In the genomic region with DNA sequence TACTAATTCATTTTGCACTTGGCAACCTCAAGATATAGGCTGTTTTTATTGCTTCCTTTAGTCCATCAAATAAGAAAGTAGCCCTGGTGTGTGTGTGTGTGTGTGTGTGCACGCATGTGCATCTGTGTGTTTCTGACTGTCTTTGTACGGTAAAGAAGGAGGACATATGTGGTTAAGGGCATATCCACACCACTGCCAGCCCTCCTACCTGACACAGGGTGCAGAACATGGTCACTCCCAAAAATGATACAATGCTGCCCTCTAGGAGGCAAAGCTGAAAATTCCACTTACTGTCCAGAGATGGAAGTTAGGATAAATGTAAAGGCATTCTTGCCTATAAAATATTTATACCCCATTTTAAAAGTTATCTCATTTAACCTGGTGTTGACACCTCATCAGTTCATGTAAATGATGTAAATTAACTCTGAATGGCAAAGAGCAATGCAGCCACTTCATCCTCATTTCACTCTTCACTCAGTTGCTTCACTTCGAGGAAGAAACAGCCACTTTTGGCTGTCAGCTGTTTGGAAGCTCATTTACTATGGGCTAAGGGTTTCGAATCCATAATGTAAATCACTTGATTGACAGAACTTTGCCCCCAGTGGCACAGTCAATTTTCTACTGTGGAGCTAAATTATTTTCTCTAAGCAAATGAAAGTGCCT, we compare ENCODE assay signal across 7 cellular contexts.
DNase-seq lines count a peak whose midpoint lies in the region; ATAC-seq and TF ChIP-seq lines count a peak whose summit lies in the region.

No MANE protein-coding gene starts in this region.

- ATAC-seq in GM21381 (IDR thresholded peaks at IDR 0.05; ENCODE audit: unreplicated experiment) (peak; percentile 69), lung (ENCODE audit: insufficient read depth, low FRiP score) (peak; percentile 55), omental fat pad (ENCODE audit: low FRiP score) (no peak)

- H3K9ac ChIP-seq in OCI-LY1 (ENCODE audit: low read length) = no peak overlapping the region

- no peaks in the 10 kb centered on the region for H4K20me1 ChIP-seq in OCI-LY1 (ENCODE audit: insufficient read depth, low read length)

- DNase-seq in GDM1 (lab: John Stamatoyannopoulos, UW) (peak; percentile 15), dedifferentiated amniotic fluid mesenchymal stem cell (ENCODE audit: extremely low spot score) (peak; percentile 58), lung (ENCODE audit: low spot score) (no peak), omental fat pad (ENCODE audit: low spot score) (no peak)
- DNase-seq in Jurkat, Clone E6-1 (ENCODE audit: low read depth, low spot score) = peak; percentile 73

- H3K4me1 ChIP-seq in OCI-LY1 (ENCODE audit: insufficient read depth, low read length, severe bottlenecking) = no peaks in the 10 kb centered on the region
- H3K4me1 ChIP-seq in lung (ENCODE audit: control insufficient read depth in 2 of 2, insufficient read depth in 2 of 2, low read length in 2 of 2) = no peaks in the 10 kb centered on the region

- H3K27ac ChIP-seq in OCI-LY1 (ENCODE audit: low read depth, low read length, poor library complexity, severe bottlenecking) = no peak overlapping the region
- no peak overlapping the region for H3K27ac ChIP-seq in lung (ENCODE audit: low read depth in 1 of 2, low read length in 1 of 2)

- no peak overlapping the region for H3K4me3 ChIP-seq in Jurkat, Clone E6-1 (ENCODE audit: low read length)
- H3K4me3 ChIP-seq in OCI-LY1 (ENCODE audit: low read depth, low read length, poor library complexity, severe bottlenecking) (no peak overlapping the region), lung (no peak overlapping the region)

- no peak overlapping the region for H2AFZ ChIP-seq in OCI-LY1 (ENCODE audit: low read length)

- H3K4me2 ChIP-seq in OCI-LY1 (ENCODE audit: low read length) = no peak overlapping the region

- peak; percentile 68 for TF ChIP-seq CTCF in OCI-LY1 (IDR thresholded peaks at IDR 0.05; ENCODE audit: low read length)
- no peak for TF ChIP-seq CTCF in lung (IDR thresholded peaks at IDR 0.05; ENCODE audit: control extremely low read depth, extremely low read depth)
- TF ChIP-seq CTCF in omental fat pad (IDR thresholded peaks at IDR 0.05) = no peak

- no peaks in the 10 kb centered on the region for H3F3A ChIP-seq in OCI-LY1 (ENCODE audit: insufficient read depth, low read length)

- no peaks in the 10 kb centered on the region for H3K9me3 ChIP-seq in OCI-LY1 (ENCODE audit: low read length)
- H3K9me3 ChIP-seq in lung (ENCODE audit: control insufficient read depth in 2 of 2, insufficient read depth in 1 of 2, low read length in 1 of 2) = no peaks in the 10 kb centered on the region

- no peaks in the 10 kb centered on the region for H3K9me2 ChIP-seq in OCI-LY1 (ENCODE audit: low read depth, low read length)

- no peaks in the 10 kb centered on the region for H3K27me3 ChIP-seq in OCI-LY1 (ENCODE audit: insufficient read depth, low read length)
- H3K27me3 ChIP-seq in lung (ENCODE audit: control insufficient read depth, insufficient read depth) = no peaks in the 10 kb centered on the region

- WGBS in lung, 2 donors = 11 to 39% methylated on average over 4 of the region's 4 CpGs

- H3K79me2 ChIP-seq in OCI-LY1 (ENCODE audit: insufficient read depth, low read length) = no peaks in the 10 kb centered on the region

- H3K36me3 ChIP-seq in OCI-LY1 (ENCODE audit: insufficient read depth, low read length) (no peaks in the 10 kb centered on the region), lung (ENCODE audit: control insufficient read depth in 2 of 2, insufficient read depth in 2 of 2, low read length in 2 of 2) (no peaks in the 10 kb centered on the region)

Comparison
In these comparisons a context has a peak if more than half of its experiments do, and no peak if none do; other contexts are left out.
1. DNase-seq: peak in GDM1 (single experiment), Jurkat, Clone E6-1 (single experiment) and dedifferentiated amniotic fluid mesenchymal stem cell (single experiment); none in lung (single experiment) and omental fat pad (single experiment).